ENCODE assay signal across 20 cellular contexts in the genomic region with DNA sequence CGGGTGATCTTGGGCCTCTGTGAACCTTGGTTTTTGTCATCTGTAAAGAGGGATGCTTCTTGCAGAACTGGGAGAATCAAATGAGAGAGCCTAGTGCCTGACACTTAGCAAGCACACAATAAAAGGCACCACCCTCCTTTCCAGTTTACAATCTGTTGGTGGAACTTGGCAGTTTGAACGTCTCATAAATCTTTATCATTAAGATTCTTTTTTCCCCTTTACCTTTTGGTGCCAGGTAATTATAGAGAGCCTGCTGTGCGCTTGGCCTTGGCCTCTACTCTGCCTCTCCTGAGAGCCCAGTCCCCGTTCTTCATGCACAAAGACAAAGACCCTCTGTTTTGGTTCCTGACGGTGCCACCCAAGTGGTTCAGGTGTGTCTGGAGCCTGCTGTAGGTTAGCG.
"Had no signal": no experiment of that assay in that cellular context is flagged by ENCODE, and none has a peak within 500 bp of the region (broad histone marks: within the 10 kb centered on the region; RNA-seq: fewer than 3 reads in every experiment).

No MANE protein-coding gene starts in this region.

- H3K27me3 ChIP-seq: pancreas, tibial nerve, uterus had no signal

- H3K9me3 ChIP-seq: pancreas, tibial nerve, uterus had no signal

- ATAC-seq: activated naive CD8-positive, alpha-beta T cell treated with anti-CD3 and anti-CD28 coated beads, Interleukin-2, amount 50 U/mL, for 24 hours; naive thymus-derived CD8-positive, alpha-beta T cell; pancreas; T-cell had no signal

- DNase-seq: activated B cell treated with CpG ODN at 0.5 μM for 24 hours; activated CD4-positive, alpha-beta memory T cell treated with anti-CD3 and anti-CD28 coated beads, Interleukin-2, amount 10 ng/mL, durations not matched to agents 7 days and 5 days; activated CD4-positive, alpha-beta T cell treated with anti-CD3 and anti-CD28 coated beads for 4 hours; activated naive CD4-positive, alpha-beta T cell treated with Interleukin-2 at 50 U/mL for 16 hours; activated naive CD8-positive, alpha-beta T cell treated with anti-CD3 and anti-CD28 coated beads, Interleukin-2, amount 50 U/mL, for 24 hours; activated T-cell treated with anti-CD3 and anti-CD28 coated beads, Interleukin-2, amount 50 U/mL, for 1 hour; anterior cingulate cortex; effector CD4-positive, alpha-beta T cell; head of caudate nucleus; mesenchymal stem cell; naive thymus-derived CD8-positive, alpha-beta T cell; pancreas; stimulated activated CD4-positive, alpha-beta T cell treated with anti-CD3 and anti-CD28 coated beads, Interleukin-12 subunit alpha, Interleukin-12 subunit beta, amount 100 ng/mL, for 4 hours; stimulated activated CD4-positive, alpha-beta T cell treated with anti-CD3 and anti-CD28 coated beads, Interleukin-1b, Interleukin-23, amount 100 ng/mL, for 48 hours; stimulated activated CD8-positive, alpha-beta memory T cell treated with anti-CD3 and anti-CD28 coated beads, Interleukin-4, amount 100 ng/mL, for 48 hours; stimulated activated naive CD4-positive, alpha-beta T cell treated with Interleukin-2 at 50 U/mL for 16 hours; substantia nigra; T-cell; uterus had no signal

- H3K27ac ChIP-seq: pancreas, tibial nerve, uterus had no signal

- H3K4me3 ChIP-seq: pancreas, tibial nerve, uterus had no signal

- H3K36me3 ChIP-seq: pancreas, tibial nerve, uterus had no signal
